Comparison of ENCODE assay signal across 24 cellular contexts in the genomic region with DNA sequence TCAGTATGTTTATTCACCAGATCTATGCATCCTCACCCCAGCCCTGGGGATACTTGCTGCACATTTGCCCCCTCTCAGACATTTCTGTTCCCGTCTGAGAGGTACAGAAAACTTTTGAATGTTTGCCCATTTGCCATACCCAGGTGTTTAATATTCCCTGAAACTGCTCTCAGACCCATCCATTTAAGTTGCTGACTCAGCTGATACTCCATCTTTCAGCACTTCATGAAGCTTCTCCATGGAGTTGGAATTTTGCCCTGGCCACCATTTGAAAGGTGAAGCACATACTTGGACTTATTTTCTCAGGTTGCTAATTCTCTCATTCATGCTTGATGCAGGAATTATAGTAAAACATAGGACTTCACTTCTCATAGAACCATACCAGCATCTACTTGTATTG.
DNase-seq lines count a peak whose midpoint lies in the region; ATAC-seq, FAIRE-seq and TF ChIP-seq lines count a peak whose summit lies in the region.
"Had no signal": no experiment of that assay in that cellular context is flagged by ENCODE, and none has a peak within 500 bp of the region (broad histone marks: within the 10 kb centered on the region; RNA-seq: fewer than 3 reads in every experiment).

No MANE protein-coding gene starts in this region.

- no peak for DNase-seq in A549 (ENCODE audit: low read depth in 1 of 2, low spot score in 1 of 2)
- peak; percentile 76 for DNase-seq in DMS79 (lab: John Stamatoyannopoulos, UW)
- no peak for DNase-seq in GM23338 (ENCODE audit: low spot score)
- DNase-seq in K562 (ENCODE audit: extremely low read depth in 1 of 4, low spot score in 3 of 4): no peak
- no peak for DNase-seq in left lobe of liver (ENCODE audit: low spot score)
- no peak for DNase-seq in OCI-M2 (lab: John Stamatoyannopoulos, UW; ENCODE audit: unreplicated experiment)
- no peak for DNase-seq in NCI-H748 (lab: John Stamatoyannopoulos, UW; ENCODE audit: unreplicated experiment)
- DNase-seq in GM10248 (ENCODE audit: extremely low spot score): no peak
- DNase-seq: 8988T; AML-193; Caco-2; Calu3; CD4-positive, alpha-beta T cell; CD8-positive, alpha-beta T cell; GF-D8 had no signal

- H3K4me3 Mint-ChIP-seq in GM23338: no peak overlapping the region
- H3K4me3 Mint-ChIP-seq: B cell; CD4-positive, alpha-beta T cell; CD8-positive, alpha-beta T cell had no signal

- H3K4me2 ChIP-seq in A549 (no peak overlapping the region), GM23338 (no peak overlapping the region), K562 (ENCODE audit: insufficient read depth, low read length) (no peak overlapping the region)
- H3K4me2 ChIP-seq: BLaER1 treated with 17β-estradiol and CSF1 and Interleukin-3, amounts not matched to agents 10 nM and 100 nM had no signal

- H3K9me1 ChIP-seq in K562 (ENCODE audit: control insufficient read depth, insufficient read depth, low read length): no peaks in the 10 kb centered on the region

- ATAC-seq in A549 (no peak), GM23338 (no peak), K562 (no peak), left lobe of liver (no peak)
- ATAC-seq: CD8-positive, alpha-beta T cell; GM12878 had no signal

- no peak for TF ChIP-seq EP300 in A549 (IDR thresholded peaks at IDR 0.05)
- TF ChIP-seq EP300 in K562 (IDR thresholded peaks at IDR 0.05; ENCODE audit: low read length): no peak

- H3K9me3 ChIP-seq in A549 (no peaks in the 10 kb centered on the region), K562 (replicated peaks; ENCODE audit: control insufficient read depth, insufficient read depth, low read depth, low read length) (no peaks in the 10 kb centered on the region)
- H3K9me3 ChIP-seq: Caco-2 had no signal

- no peak overlapping the region for H3K9ac ChIP-seq in K562 (ENCODE audit: insufficient read depth in 1 of 2, low read depth in 2 of 2, low read length in 2 of 2)
- H3K9ac ChIP-seq: BLaER1 treated with 17β-estradiol and CSF1 and Interleukin-3, amounts not matched to agents 10 nM and 100 nM had no signal

- CTCF ChIA-PET in A549 (lab: Yijun Ruan, JAX) (no interaction called here), K562 (lab: Yijun Ruan, JAX; ENCODE audit: low intra/inter-chr PET ratio) (no interaction called here), GM10248 (lab: Yijun Ruan, JAX) (no interaction called here)

- H3K27ac Mint-ChIP-seq in GM23338: no peak overlapping the region; the same call in 1 of the 2 replicates
- H3K27ac Mint-ChIP-seq: B cell; CD4-positive, alpha-beta T cell; CD8-positive, alpha-beta T cell had no signal

- TF ChIP-seq CTCF in A549 (IDR thresholded peaks at IDR 0.05) (no peak), GM23338 (conservative IDR thresholded peaks at IDR 0.05; ENCODE audit: low read depth in 2 of 2) (no peak), K562 (IDR thresholded peaks at IDR 0.05 in 2 of 3, conservative IDR thresholded peaks at IDR 0.05 in 1 of 3; ENCODE audit: insufficient read depth in 2 of 3, low read depth in 1 of 3, low read length in 3 of 3) (no peak), GM10248 (IDR thresholded peaks at IDR 0.05; ENCODE audit: control extremely low read depth, extremely low read depth, low read depth, missing control alignments) (no peak)

- in situ Hi-C loops in K562 (cut with MboI): no loop called here

- H3K9me2 ChIP-seq in GM23338 (ENCODE audit: insufficient read depth): peaks cover 4% of the 10 kb centered on the region

- POLR2A ChIA-PET in A549 (lab: Yijun Ruan, JAX): no interaction called here
- POLR2A ChIA-PET in K562 (lab: Yijun Ruan, JAX): no interaction called here
- POLR2A ChIA-PET in GM10248 (lab: Yijun Ruan, JAX): no interaction called here

- peaks cover 3% of the 10 kb centered on the region; the same call in 1 of the 3 replicates for H3K9me3 Mint-ChIP-seq in GM23338
- H3K9me3 Mint-ChIP-seq: CD4-positive, alpha-beta T cell; CD8-positive, alpha-beta T cell had no signal

- no peak overlapping the region for H3K4me3 ChIP-seq in A549
- H3K4me3 ChIP-seq in GM23338: no peak overlapping the region
- H3K4me3 ChIP-seq in K562: no peak overlapping the region
- H3K4me3 ChIP-seq: BLaER1 treated with 17β-estradiol and CSF1 and Interleukin-3, amounts not matched to agents 10 nM and 100 nM; GM12878 had no signal

- H3K27me3 Mint-ChIP-seq in GM23338 (ENCODE audit: insufficient read depth, low read depth, poor library complexity): peaks cover 2% of the 10 kb centered on the region
- H3K27me3 Mint-ChIP-seq: B cell had no signal

- H3K27me3 ChIP-seq in GM23338 (ENCODE audit: insufficient read depth) (no peaks in the 10 kb centered on the region), K562 (ENCODE audit: control insufficient read depth in 2 of 2, insufficient read depth in 2 of 2, low read length in 2 of 2) (no peaks in the 10 kb centered on the region)
- H3K27me3 ChIP-seq: BLaER1 treated with 17β-estradiol and CSF1 and Interleukin-3, amounts not matched to agents 10 nM and 100 nM had no signal

- H2AFZ ChIP-seq in GM23338: peak overlapping the region; percentile 47; the same call in 1 of the 2 replicates
- no peak overlapping the region for H2AFZ ChIP-seq in K562 (ENCODE audit: low read depth, low read length)

- H3K4me1 ChIP-seq in A549 (no peaks in the 10 kb centered on the region), GM23338 (ENCODE audit: insufficient read depth) (no peaks in the 10 kb centered on the region), K562 (replicated peaks in 1 of 2; ENCODE audit: control insufficient read depth in 2 of 2, insufficient read depth in 2 of 2, low read length in 2 of 2) (no peaks in the 10 kb centered on the region)
- H3K4me1 ChIP-seq: BLaER1 treated with 17β-estradiol and CSF1 and Interleukin-3, amounts not matched to agents 10 nM and 100 nM; Caco-2 had no signal

- BruUV-seq in K562 (replicated peaks; lab: Mats Ljungman, UMichigan): no TSS peak

- peaks cover 4% of the 10 kb centered on the region for H3K36me3 Mint-ChIP-seq in GM23338 (ENCODE audit: low read depth)
- H3K36me3 Mint-ChIP-seq: CD8-positive, alpha-beta T cell had no signal

- intact Hi-C loops in K562 (cut with micrococcal nuclease): no loop called here

- no peak overlapping the region for H3K27ac ChIP-seq in A549
- H3K27ac ChIP-seq in GM23338 (ENCODE audit: low read depth): no peak overlapping the region
- no peak overlapping the region for H3K27ac ChIP-seq in K562 (ENCODE audit: extremely low read depth, low read depth, low read length)
- H3K27ac ChIP-seq: BLaER1 treated with 17β-estradiol and CSF1 and Interleukin-3, amounts not matched to agents 10 nM and 100 nM; C4-2B had no signal

- no peaks in the 10 kb centered on the region for H3K4me1 Mint-ChIP-seq in GM23338
- H3K4me1 Mint-ChIP-seq: B cell had no signal

- H4K20me1 ChIP-seq in GM23338 (replicated peaks; ENCODE audit: insufficient read depth): no peaks in the 10 kb centered on the region
- H4K20me1 ChIP-seq in K562 (replicated peaks; ENCODE audit: control insufficient read depth, insufficient read depth, low read length): no peaks in the 10 kb centered on the region
- H4K20me1 ChIP-seq: BLaER1 treated with 17β-estradiol and CSF1 and Interleukin-3, amounts not matched to agents 10 nM and 100 nM had no signal

- FAIRE-seq in A549 (lab: Jason Lieb, UNC) (no peak), K562 (lab: Jason Lieb, UNC) (no peak)
- FAIRE-seq: A204.1, D721Med, G401.6, GM12878, GM12892, GM18507 had no signal

- no peaks in the 10 kb centered on the region for H3F3A ChIP-seq in GM23338 (replicated peaks; ENCODE audit: low read depth)

- no peak for TF ChIP-seq POLR2A in A549 (IDR thresholded peaks at IDR 0.05; ENCODE audit: low read length)
- TF ChIP-seq POLR2A in K562 (conservative IDR thresholded peaks at IDR 0.05): no peak

- WGBS in A549 (ENCODE audit: missing lambda C conversion rate): 12% methylated on average over 1 of the region's 1 CpG
- 0% methylated on average over 1 of the region's 1 CpG for WGBS in K562 (ENCODE audit: insufficient coverage, low coverage, missing lambda C conversion rate)

- no peaks in the 10 kb centered on the region for H3K79me2 ChIP-seq in GM23338 (replicated peaks; ENCODE audit: insufficient read depth)
- no peaks in the 10 kb centered on the region for H3K79me2 ChIP-seq in K562 (ENCODE audit: control insufficient read depth, insufficient read depth, low read length)

- H3K36me3 ChIP-seq in GM23338 (ENCODE audit: insufficient read depth) (no peaks in the 10 kb centered on the region), K562 (ENCODE audit: control insufficient read depth, insufficient read depth, low read length) (no peaks in the 10 kb centered on the region)
- H3K36me3 ChIP-seq: BLaER1 treated with 17β-estradiol and CSF1 and Interleukin-3, amounts not matched to agents 10 nM and 100 nM had no signal

- no peak for TF ChIP-seq RAD21 in A549 (conservative IDR thresholded peaks at IDR 0.05 in 1 of 2, IDR thresholded peaks at IDR 0.05 in 1 of 2)
- TF ChIP-seq RAD21 in K562 (CRISPR knock-in tag; conservative IDR thresholded peaks at IDR 0.05 in 1 of 2, IDR thresholded peaks at IDR 0.05 in 1 of 2): no peak

TF ChIP-seq in A549, 52 proteins besides CTCF, POLR2A, EP300 and RAD21:
- TF ChIP-seq ESRRA (IDR thresholded peaks at IDR 0.05; ENCODE audit: borderline replicate concordance, low read length): no peak
- peak; percentile 89 for TF ChIP-seq MAFK (IDR thresholded peaks at IDR 0.05; ENCODE audit: partially characterized antibody)

TF ChIP-seq in K562, 482 proteins besides CTCF, POLR2A, EP300 and RAD21:
- TF ChIP-seq C11orf30 (IDR thresholded peaks at IDR 0.05; ENCODE audit: low read depth) (peak; percentile 44; the same call in 1 of the 2 replicates), NFXL1 (CRISPR knock-in tag; IDR thresholded peaks at IDR 0.05) (no peak), MAFF (IDR thresholded peaks at IDR 0.05; ENCODE audit: low read length) (peak; percentile 77), ZNF24 (IDR thresholded peaks at IDR 0.05) (no peak), PCBP2 (IDR thresholded peaks at IDR 0.05; ENCODE audit: low read depth, low read length, poor library complexity, severe bottlenecking) (no peak), MAFK (IDR thresholded peaks at IDR 0.05; ENCODE audit: low read length) (peak; percentile 71), MAFG (tag; conservative IDR thresholded peaks at IDR 0.05) (peak; percentile 47; the same call in 1 of the 2 replicates), ZNF316 (IDR thresholded peaks at IDR 0.05) (peak; percentile 53; the same call in 1 of the 2 replicates)

Comparison
In these comparisons a context has a peak if more than half of its experiments do, and no peak if none do; other contexts are left out.
1. Of the 35 proteins assayed by ChIP-seq in both K562 and A549: peak only in K562: none; only in A549: none; in both: MAFK; in neither: 34.